In genomic region chr6:16654703-16655102, GRCh38 we compare ENCODE assay signal across 2 cellular contexts.
TF ChIP-seq lines count a peak whose summit lies in the region.

No MANE protein-coding gene starts in this region.

TF ChIP-seq in IMR-90, 13 proteins besides CTCF, POLR2A, EP300 and RAD21:
- TF ChIP-seq MAZ (IDR thresholded peaks at IDR 0.05; ENCODE audit: borderline replicate concordance, low read depth, low read length) (no peak), RFX5 (IDR thresholded peaks at IDR 0.05; ENCODE audit: low read depth, low read length) (no peak), BHLHE40 (IDR thresholded peaks at IDR 0.05; ENCODE audit: low read depth, low read length) (no peak), FOS (IDR thresholded peaks at IDR 0.05; ENCODE audit: low read depth, low read length) (no peak), RCOR1 (IDR thresholded peaks at IDR 0.05; ENCODE audit: insufficient replicate concordance, low read length) (no peak), CHD1 (IDR thresholded peaks at IDR 0.05; ENCODE audit: low read depth, low read length) (no peak), CEBPB (IDR thresholded peaks at IDR 0.05; ENCODE audit: low read depth, low read length) (no peak), SMC3 (IDR thresholded peaks at IDR 0.05; ENCODE audit: low read depth, low read length) (no peak), MXI1 (IDR thresholded peaks at IDR 0.05; ENCODE audit: borderline replicate concordance, low read depth, low read length) (no peak), MAFK (IDR thresholded peaks at IDR 0.05; ENCODE audit: low read depth, low read length) (no peak), USF2 (IDR thresholded peaks at IDR 0.05; ENCODE audit: low read depth, low read length) (no peak), NFE2L2 (IDR thresholded peaks at IDR 0.05; ENCODE audit: low read depth, low read length) (no peak)
- TF ChIP-seq, protein P1, sequence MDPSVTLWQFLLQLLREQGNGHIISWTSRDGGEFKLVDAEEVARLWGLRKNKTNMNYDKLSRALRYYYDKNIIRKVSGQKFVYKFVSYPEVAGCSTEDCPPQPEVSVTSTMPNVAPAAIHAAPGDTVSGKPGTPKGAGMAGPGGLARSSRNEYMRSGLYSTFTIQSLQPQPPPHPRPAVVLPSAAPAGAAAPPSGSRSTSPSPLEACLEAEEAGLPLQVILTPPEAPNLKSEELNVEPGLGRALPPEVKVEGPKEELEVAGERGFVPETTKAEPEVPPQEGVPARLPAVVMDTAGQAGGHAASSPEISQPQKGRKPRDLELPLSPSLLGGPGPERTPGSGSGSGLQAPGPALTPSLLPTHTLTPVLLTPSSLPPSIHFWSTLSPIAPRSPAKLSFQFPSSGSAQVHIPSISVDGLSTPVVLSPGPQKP (IDR thresholded peaks at IDR 0.05; ENCODE audit: borderline replicate concordance, low read depth, low read length), result no peak

TF ChIP-seq in GM12878, 131 proteins besides CTCF, POLR2A, EP300 and RAD21:
- TF ChIP-seq CHD2 (IDR thresholded peaks at IDR 0.05; ENCODE audit: borderline replicate concordance, low read depth, low read length), result no peak
- TF ChIP-seq ZNF207 (IDR thresholded peaks at IDR 0.05; ENCODE audit: borderline replicate concordance), result no peak
- TF ChIP-seq ETV6 (conservative IDR thresholded peaks at IDR 0.05 in 1 of 2, IDR thresholded peaks at IDR 0.05 in 1 of 2; ENCODE audit: borderline replicate concordance in 1 of 2, low read depth in 1 of 2), result peak in 1 of 2 experiments; percentile 48; a peak in 1 of 4 replicates
- TF ChIP-seq RUNX3 (IDR thresholded peaks at IDR 0.05; ENCODE audit: low read length), result peak; percentile 86
- no peak for TF ChIP-seq EGR1 (IDR thresholded peaks at IDR 0.05; ENCODE audit: borderline replicate concordance in 1 of 2, low read depth in 2 of 2, low read length in 2 of 2)
- TF ChIP-seq NFIC (IDR thresholded peaks at IDR 0.05; ENCODE audit: low read depth, low read length), result peak; percentile 66; the same call in 1 of the 2 replicates
- TF ChIP-seq, protein P2, sequence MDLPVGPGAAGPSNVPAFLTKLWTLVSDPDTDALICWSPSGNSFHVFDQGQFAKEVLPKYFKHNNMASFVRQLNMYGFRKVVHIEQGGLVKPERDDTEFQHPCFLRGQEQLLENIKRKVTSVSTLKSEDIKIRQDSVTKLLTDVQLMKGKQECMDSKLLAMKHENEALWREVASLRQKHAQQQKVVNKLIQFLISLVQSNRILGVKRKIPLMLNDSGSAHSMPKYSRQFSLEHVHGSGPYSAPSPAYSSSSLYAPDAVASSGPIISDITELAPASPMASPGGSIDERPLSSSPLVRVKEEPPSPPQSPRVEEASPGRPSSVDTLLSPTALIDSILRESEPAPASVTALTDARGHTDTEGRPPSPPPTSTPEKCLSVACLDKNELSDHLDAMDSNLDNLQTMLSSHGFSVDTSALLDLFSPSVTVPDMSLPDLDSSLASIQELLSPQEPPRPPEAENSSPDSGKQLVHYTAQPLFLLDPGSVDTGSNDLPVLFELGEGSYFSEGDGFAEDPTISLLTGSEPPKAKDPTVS (IDR thresholded peaks at IDR 0.05; ENCODE audit: low read depth, low read length), result no peak
- TF ChIP-seq, protein P3, sequence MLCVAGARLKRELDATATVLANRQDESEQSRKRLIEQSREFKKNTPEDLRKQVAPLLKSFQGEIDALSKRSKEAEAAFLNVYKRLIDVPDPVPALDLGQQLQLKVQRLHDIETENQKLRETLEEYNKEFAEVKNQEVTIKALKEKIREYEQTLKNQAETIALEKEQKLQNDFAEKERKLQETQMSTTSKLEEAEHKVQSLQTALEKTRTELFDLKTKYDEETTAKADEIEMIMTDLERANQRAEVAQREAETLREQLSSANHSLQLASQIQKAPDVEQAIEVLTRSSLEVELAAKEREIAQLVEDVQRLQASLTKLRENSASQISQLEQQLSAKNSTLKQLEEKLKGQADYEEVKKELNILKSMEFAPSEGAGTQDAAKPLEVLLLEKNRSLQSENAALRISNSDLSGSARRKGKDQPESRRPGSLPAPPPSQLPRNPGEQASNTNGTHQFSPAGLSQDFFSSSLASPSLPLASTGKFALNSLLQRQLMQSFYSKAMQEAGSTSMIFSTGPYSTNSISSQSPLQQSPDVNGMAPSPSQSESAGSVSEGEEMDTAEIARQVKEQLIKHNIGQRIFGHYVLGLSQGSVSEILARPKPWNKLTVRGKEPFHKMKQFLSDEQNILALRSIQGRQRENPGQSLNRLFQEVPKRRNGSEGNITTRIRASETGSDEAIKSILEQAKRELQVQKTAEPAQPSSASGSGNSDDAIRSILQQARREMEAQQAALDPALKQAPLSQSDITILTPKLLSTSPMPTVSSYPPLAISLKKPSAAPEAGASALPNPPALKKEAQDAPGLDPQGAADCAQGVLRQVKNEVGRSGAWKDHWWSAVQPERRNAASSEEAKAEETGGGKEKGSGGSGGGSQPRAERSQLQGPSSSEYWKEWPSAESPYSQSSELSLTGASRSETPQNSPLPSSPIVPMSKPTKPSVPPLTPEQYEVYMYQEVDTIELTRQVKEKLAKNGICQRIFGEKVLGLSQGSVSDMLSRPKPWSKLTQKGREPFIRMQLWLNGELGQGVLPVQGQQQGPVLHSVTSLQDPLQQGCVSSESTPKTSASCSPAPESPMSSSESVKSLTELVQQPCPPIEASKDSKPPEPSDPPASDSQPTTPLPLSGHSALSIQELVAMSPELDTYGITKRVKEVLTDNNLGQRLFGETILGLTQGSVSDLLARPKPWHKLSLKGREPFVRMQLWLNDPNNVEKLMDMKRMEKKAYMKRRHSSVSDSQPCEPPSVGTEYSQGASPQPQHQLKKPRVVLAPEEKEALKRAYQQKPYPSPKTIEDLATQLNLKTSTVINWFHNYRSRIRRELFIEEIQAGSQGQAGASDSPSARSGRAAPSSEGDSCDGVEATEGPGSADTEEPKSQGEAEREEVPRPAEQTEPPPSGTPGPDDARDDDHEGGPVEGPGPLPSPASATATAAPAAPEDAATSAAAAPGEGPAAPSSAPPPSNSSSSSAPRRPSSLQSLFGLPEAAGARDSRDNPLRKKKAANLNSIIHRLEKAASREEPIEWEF (IDR thresholded peaks at IDR 0.05; ENCODE audit: insufficient replicate concordance, low read depth, low read length), result peak; percentile 61
- TF ChIP-seq JUNB (IDR thresholded peaks at IDR 0.05), result peak; percentile 40; the same call in 1 of the 2 replicates
- TF ChIP-seq MXI1 (IDR thresholded peaks at IDR 0.05; ENCODE audit: low read depth, low read length), result peak; percentile 27; the same call in 1 of the 2 replicates
- peak; percentile 73 for TF ChIP-seq ZNF384 (IDR thresholded peaks at IDR 0.05; ENCODE audit: borderline replicate concordance, low read depth, low read length)
- TF ChIP-seq BCL11A (IDR thresholded peaks at IDR 0.05; ENCODE audit: low read depth, low read length), result no peak
- TF ChIP-seq SIX5 (IDR thresholded peaks at IDR 0.05; ENCODE audit: low read depth, low read length, severe bottlenecking), result no peak
- TF ChIP-seq EED (IDR thresholded peaks at IDR 0.05; ENCODE audit: low read depth), result no peak
- TF ChIP-seq CREM (IDR thresholded peaks at IDR 0.05; ENCODE audit: low read depth), result peak; percentile 34; the same call in 1 of the 2 replicates
- 0 out of 2 replicates have a peak, but pooled peaks have one; percentile 40 for TF ChIP-seq DPF2 (IDR thresholded peaks at IDR 0.05)
- TF ChIP-seq, protein P4, sequence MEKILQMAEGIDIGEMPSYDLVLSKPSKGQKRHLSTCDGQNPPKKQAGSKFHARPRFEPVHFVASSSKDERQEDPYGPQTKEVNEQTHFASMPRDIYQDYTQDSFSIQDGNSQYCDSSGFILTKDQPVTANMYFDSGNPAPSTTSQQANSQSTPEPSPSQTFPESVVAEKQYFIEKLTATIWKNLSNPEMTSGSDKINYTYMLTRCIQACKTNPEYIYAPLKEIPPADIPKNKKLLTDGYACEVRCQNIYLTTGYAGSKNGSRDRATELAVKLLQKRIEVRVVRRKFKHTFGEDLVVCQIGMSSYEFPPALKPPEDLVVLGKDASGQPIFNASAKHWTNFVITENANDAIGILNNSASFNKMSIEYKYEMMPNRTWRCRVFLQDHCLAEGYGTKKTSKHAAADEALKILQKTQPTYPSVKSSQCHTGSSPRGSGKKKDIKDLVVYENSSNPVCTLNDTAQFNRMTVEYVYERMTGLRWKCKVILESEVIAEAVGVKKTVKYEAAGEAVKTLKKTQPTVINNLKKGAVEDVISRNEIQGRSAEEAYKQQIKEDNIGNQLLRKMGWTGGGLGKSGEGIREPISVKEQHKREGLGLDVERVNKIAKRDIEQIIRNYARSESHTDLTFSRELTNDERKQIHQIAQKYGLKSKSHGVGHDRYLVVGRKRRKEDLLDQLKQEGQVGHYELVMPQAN (conservative IDR thresholded peaks at IDR 0.05), result no peak
- TF ChIP-seq, protein P5, sequence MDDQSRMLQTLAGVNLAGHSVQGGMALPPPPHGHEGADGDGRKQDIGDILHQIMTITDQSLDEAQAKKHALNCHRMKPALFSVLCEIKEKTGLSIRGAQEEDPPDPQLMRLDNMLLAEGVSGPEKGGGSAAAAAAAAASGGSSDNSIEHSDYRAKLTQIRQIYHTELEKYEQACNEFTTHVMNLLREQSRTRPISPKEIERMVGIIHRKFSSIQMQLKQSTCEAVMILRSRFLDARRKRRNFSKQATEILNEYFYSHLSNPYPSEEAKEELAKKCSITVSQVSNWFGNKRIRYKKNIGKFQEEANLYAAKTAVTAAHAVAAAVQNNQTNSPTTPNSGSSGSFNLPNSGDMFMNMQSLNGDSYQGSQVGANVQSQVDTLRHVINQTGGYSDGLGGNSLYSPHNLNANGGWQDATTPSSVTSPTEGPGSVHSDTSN (IDR thresholded peaks at IDR 0.05; ENCODE audit: insufficient replicate concordance, low read depth, low read length), result peak; percentile 75
- TF ChIP-seq, protein P6, sequence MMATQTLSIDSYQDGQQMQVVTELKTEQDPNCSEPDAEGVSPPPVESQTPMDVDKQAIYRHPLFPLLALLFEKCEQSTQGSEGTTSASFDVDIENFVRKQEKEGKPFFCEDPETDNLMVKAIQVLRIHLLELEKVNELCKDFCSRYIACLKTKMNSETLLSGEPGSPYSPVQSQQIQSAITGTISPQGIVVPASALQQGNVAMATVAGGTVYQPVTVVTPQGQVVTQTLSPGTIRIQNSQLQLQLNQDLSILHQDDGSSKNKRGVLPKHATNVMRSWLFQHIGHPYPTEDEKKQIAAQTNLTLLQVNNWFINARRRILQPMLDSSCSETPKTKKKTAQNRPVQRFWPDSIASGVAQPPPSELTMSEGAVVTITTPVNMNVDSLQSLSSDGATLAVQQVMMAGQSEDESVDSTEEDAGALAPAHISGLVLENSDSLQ (IDR thresholded peaks at IDR 0.05), result peak; percentile 87
- peak; percentile 63; the same call in 1 of the 2 replicates for TF ChIP-seq MTA2 (IDR thresholded peaks at IDR 0.05; ENCODE audit: low read depth)
- 0 out of 2 replicates have a peak, but pooled peaks have one; percentile 21 for TF ChIP-seq CREB1 (IDR thresholded peaks at IDR 0.05; ENCODE audit: low read depth)
- peak; percentile 43; the same call in 1 of the 2 replicates for TF ChIP-seq ZNF217 (IDR thresholded peaks at IDR 0.05)
- 0 out of 2 replicates have a peak, but pooled peaks have one; percentile 50 for TF ChIP-seq ATF7 (IDR thresholded peaks at IDR 0.05; ENCODE audit: low read depth)
- peak; percentile 48 to 67; a peak in 2 of 4 replicates for TF ChIP-seq IKZF2 (IDR thresholded peaks at IDR 0.05)
- 0 out of 2 replicates have a peak, but pooled peaks have one; percentile 48 for TF ChIP-seq IKZF1 (conservative IDR thresholded peaks at IDR 0.05)
